ENCODE assay signal across 8 cellular contexts in genomic region chr2:230814616-230815015, GRCh38. TPM values are rescaled to one million over a fixed set of nuclear protein-coding genes. Genes with fewer than 3 reads are reported as not detected.
A peak's percentile ranks its signal among the peaks of the same experiment; 100 is the strongest.
DNase-seq lines count a peak whose midpoint lies in the region; ATAC-seq and TF ChIP-seq lines count a peak whose summit lies in the region.

No MANE protein-coding gene starts in this region.

- no peak overlapping the region for H3K9ac ChIP-seq in PC-3 (ENCODE audit: low read length)
- no peak overlapping the region for H3K9ac ChIP-seq in fibroblast of lung (ENCODE audit: insufficient read depth, low read length)

- intact Hi-C loops in PC-3 (cut with micrococcal nuclease) (loop anchor here (5.0 kb wide), 1 partner anchor 197 kb away; no protein-coding TSS in a partner anchor), aorta (cut with DNase I) (no loop called here)

- no peaks in the 10 kb centered on the region for H3F3A ChIP-seq in PC-3 (ENCODE audit: low read length, unreplicated experiment)

- H3K27me3 ChIP-seq in GM06990 (replicated peaks; ENCODE audit: control insufficient read depth, insufficient read depth, low read length) (no peaks in the 10 kb centered on the region), PC-3 (ENCODE audit: low read length) (no peaks in the 10 kb centered on the region), fibroblast of lung (ENCODE audit: control insufficient read depth, insufficient read depth, low read length) (no peaks in the 10 kb centered on the region), aorta (ENCODE audit: control insufficient read depth in 1 of 2, insufficient read depth in 2 of 2, low read length in 1 of 2) (no peaks in the 10 kb centered on the region)

- peak; percentile 65 for ATAC-seq in PC-3
- no peak for ATAC-seq in HG03095 (IDR thresholded peaks at IDR 0.05; ENCODE audit: unreplicated experiment)
- ATAC-seq in aorta (ENCODE audit: low FRiP score): no peak

- no peaks in the 10 kb centered on the region for H3K79me2 ChIP-seq in PC-3 (ENCODE audit: low read length)
- no peaks in the 10 kb centered on the region for H3K79me2 ChIP-seq in fibroblast of lung (ENCODE audit: control insufficient read depth, insufficient read depth, low read length)

- H4K20me1 ChIP-seq in PC-3 (ENCODE audit: low read length) (no peaks in the 10 kb centered on the region), fibroblast of lung (ENCODE audit: control insufficient read depth, extremely low read depth, insufficient read depth, low read length) (no peaks in the 10 kb centered on the region)

- no peak overlapping the region for H3K27ac ChIP-seq in 22Rv1
- H3K27ac ChIP-seq in PC-3 (ENCODE audit: low read length): no peak overlapping the region
- H3K27ac ChIP-seq in fibroblast of lung (ENCODE audit: insufficient read depth, low read length): no peak overlapping the region
- no peak overlapping the region for H3K27ac ChIP-seq in aorta (ENCODE audit: low read depth in 1 of 2, low read length in 2 of 2)

- BruUV-seq in PC-3 (replicated peaks; lab: Mats Ljungman, UMichigan): no TSS peak

- no peak overlapping the region for H3K4me3 ChIP-seq in GM06990 (replicated peaks; ENCODE audit: low read depth, low read length)
- H3K4me3 ChIP-seq in PC-3 (ENCODE audit: low read length): no peak overlapping the region
- H3K4me3 ChIP-seq in fibroblast of lung (replicated peaks in 1 of 4; ENCODE audit: control extremely low read depth in 1 of 4, insufficient read depth in 1 of 4, low read depth in 3 of 4, low read length in 4 of 4): no peak overlapping the region
- H3K4me3 ChIP-seq in aorta (ENCODE audit: low read length in 2 of 2): no peak overlapping the region

- WGBS in aorta, 2 donors: 58 to 62% methylated on average over 2 of the region's 2 CpGs

- TF ChIP-seq CTCF in 22Rv1 (IDR thresholded peaks at IDR 0.05) (peak; percentile 55), GM06990 (IDR thresholded peaks at IDR 0.05; ENCODE audit: insufficient read depth, low read length, poor library complexity, severe bottlenecking) (peak; percentile 45), PC-3 (conservative IDR thresholded peaks at IDR 0.05; ENCODE audit: low read depth, low read length) (peak; percentile 71), fibroblast of lung (conservative IDR thresholded peaks at IDR 0.05 in 1 of 2, IDR thresholded peaks at IDR 0.05 in 1 of 2; ENCODE audit: low read depth in 1 of 2, low read length in 2 of 2) (peak; percentile 47 to 59)

- no peaks in the 10 kb centered on the region for H3K9me2 ChIP-seq in PC-3 (replicated peaks; ENCODE audit: low read length)

- H3K9me3 ChIP-seq in PC-3 (ENCODE audit: low read length): no peaks in the 10 kb centered on the region
- H3K9me3 ChIP-seq in fibroblast of lung (ENCODE audit: control insufficient read depth, insufficient read depth, low read depth, low read length): no peaks in the 10 kb centered on the region
- H3K9me3 ChIP-seq in aorta (ENCODE audit: control insufficient read depth, low read length): no peaks in the 10 kb centered on the region

- POLR2A ChIA-PET in PC-3 (lab: Charles Lee; ENCODE audit: unreplicated experiment): no interaction called here

- H3K4me1 ChIP-seq in PC-3 (ENCODE audit: insufficient read depth, low read length): no peaks in the 10 kb centered on the region
- H3K4me1 ChIP-seq in fibroblast of lung (ENCODE audit: control insufficient read depth, extremely low read depth, insufficient read depth, low read length): no peaks in the 10 kb centered on the region
- H3K4me1 ChIP-seq in aorta (ENCODE audit: control insufficient read depth in 1 of 2, insufficient read depth in 2 of 2, low read length in 2 of 2): no peaks in the 10 kb centered on the region

- CTCF ChIA-PET in PC-3 (lab: Charles Lee): interaction anchor here (0.6 to 1.2 kb wide), 2 partner anchors 100 to 127 kb away, joined by 3 to 5 read pairs; no protein-coding TSS in a partner anchor

- H3K4me2 ChIP-seq in PC-3 (ENCODE audit: low read length) (no peak overlapping the region), fibroblast of lung (ENCODE audit: extremely low read depth, insufficient read depth, low read length) (no peak overlapping the region)

- H2AFZ ChIP-seq in PC-3 (ENCODE audit: low read length): no peak overlapping the region
- H2AFZ ChIP-seq in fibroblast of lung (ENCODE audit: low read length): no peak overlapping the region

- no peak for DNase-seq in GM06990 (ENCODE audit: extremely low read depth, insufficient read length)
- peak; percentile 52 for DNase-seq in PC-3
- DNase-seq in fibroblast of lung (ENCODE audit: low read depth in 2 of 2): peak in 1 of 2 donors; percentile 55
- DNase-seq in SW480 (ENCODE audit: low spot score): no peak
- DNase-seq in aorta: no peak
- DNase-seq in NCI-H1048 (lab: John Stamatoyannopoulos, UW): no peak

- peaks cover 24% of the 10 kb centered on the region for H3K36me3 ChIP-seq in GM06990 (ENCODE audit: control insufficient read depth, insufficient read depth, low read length)
- peaks cover 63% of the 10 kb centered on the region for H3K36me3 ChIP-seq in PC-3 (ENCODE audit: low read depth, low read length)
- H3K36me3 ChIP-seq in fibroblast of lung (ENCODE audit: control insufficient read depth, insufficient read depth, low read length): peaks cover 20% of the 10 kb centered on the region
- H3K36me3 ChIP-seq in aorta (ENCODE audit: control insufficient read depth in 1 of 2, insufficient read depth in 2 of 2, low read length in 1 of 2): peaks cover 2 to 9% of the 10 kb centered on the region in 2 donors

RNA-seq across cellular contexts. Expression of gene ITM2C, which starts 50.1 kb away (rescaled TPM):
- total RNA-seq in PC-3 (2014; rRNA removed): 111 and 113 TPM in 2 replicates
- total RNA-seq in fibroblast of lung: 58.3 and 77.3 TPM in 2 replicates
- polyA plus RNA-seq in fibroblast of lung: 182 and 236 TPM in 2 replicates
- polyA plus RNA-seq in fibroblast of lung (2012): 122 and 182 TPM in 2 replicates
- 254 and 555 TPM in 2 replicates for polyA minus RNA-seq in fibroblast of lung (ENCODE audit: low replicate concordance)
- total RNA-seq in aorta: 10 to 100 TPM; 59.6 to 99.5 TPM
- 100 to 1,000 TPM in 1 of 2 donors, 10 to 100 TPM in 1; 81.5 to 117 TPM for polyA plus RNA-seq in aorta
